In genomic region chr6:3383525-3383924, GRCh38 we compare ENCODE assay signal across 13 cellular contexts.
A peak's percentile ranks its signal among the peaks of the same experiment; 100 is the strongest.
DNase-seq lines count a peak whose midpoint lies in the region; ATAC-seq and TF ChIP-seq lines count a peak whose summit lies in the region.
"Had no signal": no experiment of that assay in that cellular context is flagged by ENCODE, and none has a peak within 500 bp of the region (broad histone marks: within the 10 kb centered on the region; RNA-seq: fewer than 3 reads in every experiment).

No MANE protein-coding gene starts in this region.

- H3K4me3 ChIP-seq in LNCaP clone FGC (ENCODE audit: low read depth, low read length), result no peak overlapping the region
- no peak overlapping the region for H3K4me3 ChIP-seq in cardiac fibroblast (replicated peaks in 1 of 2; ENCODE audit: low read depth in 2 of 2, low read length in 2 of 2)
- no peak overlapping the region for H3K4me3 ChIP-seq in mucosa of descending colon
- H3K4me3 ChIP-seq in right atrium auricular region, result no peak overlapping the region

- intact Hi-C loops in mucosa of descending colon (cut with DNase I, micrococcal nuclease), result no loop called here

- peaks cover 12% of the 10 kb centered on the region for H3K27me3 Mint-ChIP-seq in stimulated activated naive CD8-positive, alpha-beta T cell treated with anti-CD3 and anti-CD28 coated beads, Interleukin-15, amount 100 ng/mL, for 72 hours
- H3K27me3 Mint-ChIP-seq: CD4-positive, CD25-positive, alpha-beta regulatory T cell had no signal

- H3K9me3 Mint-ChIP-seq in stimulated activated naive CD8-positive, alpha-beta T cell treated with anti-CD3 and anti-CD28 coated beads, Interleukin-15, amount 100 ng/mL, for 72 hours, result no peaks in the 10 kb centered on the region
- H3K9me3 Mint-ChIP-seq: activated CD8-positive, alpha-beta T cell treated with anti-CD3 and anti-CD28 coated beads for 36 hours had no signal

- H3K9me3 ChIP-seq in mucosa of descending colon (no peaks in the 10 kb centered on the region), right atrium auricular region (no peaks in the 10 kb centered on the region)
- H3K9me3 ChIP-seq: neutrophil had no signal

- H3K36me3 ChIP-seq in mucosa of descending colon (ENCODE audit: low read depth), result no peaks in the 10 kb centered on the region
- H3K36me3 ChIP-seq in right atrium auricular region, result no peaks in the 10 kb centered on the region
- H3K36me3 ChIP-seq: neutrophil had no signal

- no peaks in the 10 kb centered on the region for H3K27me3 ChIP-seq in right atrium auricular region

- H3K4me1 Mint-ChIP-seq in stimulated activated naive CD8-positive, alpha-beta T cell treated with anti-CD3 and anti-CD28 coated beads, Interleukin-15, amount 100 ng/mL, for 72 hours, result peaks cover 8% of the 10 kb centered on the region

- no peak overlapping the region for H3K27ac Mint-ChIP-seq in stimulated activated naive CD8-positive, alpha-beta T cell treated with anti-CD3 and anti-CD28 coated beads, Interleukin-15, amount 100 ng/mL, for 72 hours
- H3K27ac Mint-ChIP-seq: activated CD8-positive, alpha-beta T cell treated with anti-CD3 and anti-CD28 coated beads for 36 hours; CD4-positive, CD25-positive, alpha-beta regulatory T cell had no signal

- peak; percentile 56 for ATAC-seq in mucosa of descending colon
- ATAC-seq in stimulated activated naive CD8-positive, alpha-beta T cell treated with anti-CD3 and anti-CD28 coated beads, Interleukin-15, amount 100 ng/mL, for 72 hours, result no peak
- no peak for ATAC-seq in GM21423 (IDR thresholded peaks at IDR 0.05; ENCODE audit: unreplicated experiment)
- ATAC-seq: activated CD8-positive, alpha-beta T cell treated with anti-CD3 and anti-CD28 coated beads for 36 hours had no signal

- no peak overlapping the region for H3K27ac ChIP-seq in right atrium auricular region
- H3K27ac ChIP-seq: neutrophil had no signal

- no peak overlapping the region for H3K4me3 Mint-ChIP-seq in stimulated activated naive CD8-positive, alpha-beta T cell treated with anti-CD3 and anti-CD28 coated beads, Interleukin-15, amount 100 ng/mL, for 72 hours
- H3K4me3 Mint-ChIP-seq: activated CD8-positive, alpha-beta T cell treated with anti-CD3 and anti-CD28 coated beads for 36 hours; CD4-positive, CD25-positive, alpha-beta regulatory T cell had no signal

- peaks cover 49% of the 10 kb centered on the region for H3K4me1 ChIP-seq in mucosa of descending colon (ENCODE audit: low read depth)
- peaks cover 0 to 18% of the 10 kb centered on the region in 2 donors for H3K4me1 ChIP-seq in right atrium auricular region

- peak; percentile 80 for DNase-seq in Daoy (ENCODE audit: low read depth)
- peak; percentile 86 for DNase-seq in LNCaP clone FGC (ENCODE audit: low read depth)
- peak; percentile 36 to 76 for DNase-seq in cardiac fibroblast (ENCODE audit: low read depth in 2 of 2)
- peak in 2 of 3 donors; percentile 60 to 90 for DNase-seq in mucosa of descending colon
- no peak for DNase-seq in stimulated activated naive CD8-positive, alpha-beta T cell treated with anti-CD3 and anti-CD28 coated beads, Interleukin-15, amount 100 ng/mL, for 72 hours
- DNase-seq in right atrium auricular region (ENCODE audit: low spot score), result no peak
- DNase-seq in activated gamma-delta T cell treated with Interleukin-2 at 50 U/mL for 16 hours, result no peak
- DNase-seq: activated CD8-positive, alpha-beta T cell treated with anti-CD3 and anti-CD28 coated beads for 36 hours; CD4-positive, CD25-positive, alpha-beta regulatory T cell; NCI-H1694 treated with DMSO at 0.1 percent for 48 hours; SIG-M5 had no signal

- TF ChIP-seq CTCF in LNCaP clone FGC (IDR thresholded peaks at IDR 0.05; ENCODE audit: control insufficient read depth, extremely low read depth, insufficient read depth) (no peak), cardiac fibroblast (IDR thresholded peaks at IDR 0.05; ENCODE audit: low read depth, low read length) (no peak), mucosa of descending colon (IDR thresholded peaks at IDR 0.05) (no peak), right atrium auricular region (IDR thresholded peaks at IDR 0.05) (no peak)

Comparison
In these comparisons a context has a peak if more than half of its experiments do, and no peak if none do; other contexts are left out.
1. DNase-seq: peak in Daoy (single experiment), LNCaP clone FGC (single experiment), cardiac fibroblast (2 of 2) and mucosa of descending colon (2 of 3); none in stimulated activated naive CD8-positive, alpha-beta T cell treated with anti-CD3 and anti-CD28 coated beads, Interleukin-15, amount 100 ng/mL, for 72 hours (0 of 2), right atrium auricular region (single experiment) and activated gamma-delta T cell treated with Interleukin-2 at 50 U/mL for 16 hours (single experiment).